8 cellular contexts compared by ENCODE assay signal in the genomic region with DNA sequence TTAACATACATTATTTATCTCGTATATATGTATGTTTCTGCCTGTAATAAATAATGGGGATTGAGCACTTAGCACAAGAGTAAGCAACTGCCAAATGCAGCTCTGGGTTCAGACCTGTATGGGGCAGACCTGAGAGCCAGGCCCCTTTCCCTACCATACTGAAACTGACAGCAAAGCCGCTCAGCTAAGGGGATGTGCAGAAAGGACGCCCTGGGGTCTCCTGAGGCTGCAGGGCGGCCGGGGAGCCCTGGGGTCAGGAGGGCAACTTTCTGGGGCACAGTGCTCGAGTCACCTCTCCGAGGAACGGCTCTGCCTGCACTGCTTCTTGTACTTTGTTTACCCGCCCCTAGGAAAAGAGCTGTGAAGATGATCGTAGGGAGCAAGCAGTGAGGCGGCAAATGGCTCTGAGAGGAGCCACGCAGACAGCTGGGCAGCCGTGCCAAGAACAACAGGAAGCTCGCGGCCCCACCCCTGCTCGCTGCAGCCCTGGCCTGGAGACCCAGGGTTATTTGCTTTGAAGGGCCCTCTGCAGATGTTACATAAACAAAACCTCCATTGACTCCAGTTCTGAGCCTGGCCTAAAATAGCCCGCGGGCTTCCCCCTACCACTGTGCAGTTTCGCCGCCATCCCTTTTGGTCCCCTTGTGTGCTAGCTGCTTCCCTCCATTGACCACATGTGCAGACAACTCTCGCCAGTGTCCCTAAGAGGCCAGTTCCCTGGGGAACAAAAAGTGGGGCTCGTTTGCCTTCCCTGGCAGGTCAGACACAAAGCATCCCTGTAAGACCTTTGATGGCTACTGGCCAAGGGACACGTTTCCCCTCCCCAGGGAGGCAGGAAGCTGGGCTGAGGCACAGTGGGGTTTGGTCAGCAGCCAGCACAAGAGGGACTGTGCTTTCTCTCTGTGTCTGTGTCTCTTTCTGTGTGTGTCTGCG.
DNase-seq lines count a peak whose midpoint lies in the region; ATAC-seq lines count a peak whose summit lies in the region.

No MANE protein-coding gene starts in this region.

- in situ Hi-C loops in G401 (cut with HindIII; ENCODE audit: low sequenced_read_pairs) = no loop called here

- peaks cover 38% of the 10 kb centered on the region for H3K27me3 Mint-ChIP-seq in central memory CD8-positive, alpha-beta T cell
- H3K27me3 Mint-ChIP-seq in stimulated activated naive B cell treated with anti-CD40 and anti-IgM and Interleukin-4, amounts not matched to agents 10 μg/mL and 1 μg/mL and 100 μg/mL, for 72 hours = no peaks in the 10 kb centered on the region

- intact Hi-C loops in left colon (cut with DNase I, micrococcal nuclease) = no loop called here

- peak overlapping the region; percentile 84 for H3K27ac Mint-ChIP-seq in central memory CD8-positive, alpha-beta T cell (ENCODE audit: low read depth)
- peak overlapping the region; percentile 93 for H3K27ac Mint-ChIP-seq in stimulated activated naive B cell treated with anti-CD40 and anti-IgM and Interleukin-4, amounts not matched to agents 10 μg/mL and 1 μg/mL and 100 μg/mL, for 72 hours

- no peaks in the 10 kb centered on the region for H3K9me3 Mint-ChIP-seq in central memory CD8-positive, alpha-beta T cell
- peaks cover 10 to 13% of the 10 kb centered on the region in 2 donors for H3K9me3 Mint-ChIP-seq in stimulated activated naive B cell treated with anti-CD40 and anti-IgM and Interleukin-4, amounts not matched to agents 10 μg/mL and 1 μg/mL and 100 μg/mL, for 72 hours

- ATAC-seq in GM21423 (IDR thresholded peaks at IDR 0.05; ENCODE audit: unreplicated experiment) = peak; percentile 81
- peak; percentile 36 for ATAC-seq in central memory CD8-positive, alpha-beta T cell (replicated peaks; ENCODE audit: extremely low read depth, poor library complexity, severe bottlenecking)
- peak; percentile 97 for ATAC-seq in left colon
- peak; percentile 66 to 73 for ATAC-seq in stimulated activated naive B cell treated with anti-CD40 and anti-IgM and Interleukin-4, amounts not matched to agents 10 μg/mL and 1 μg/mL and 100 μg/mL, for 72 hours (replicated peaks)

- H3K36me3 Mint-ChIP-seq in central memory CD8-positive, alpha-beta T cell (ENCODE audit: insufficient read depth) = no peaks in the 10 kb centered on the region
- peaks cover 0 to 10% of the 10 kb centered on the region in 2 donors for H3K36me3 Mint-ChIP-seq in stimulated activated naive B cell treated with anti-CD40 and anti-IgM and Interleukin-4, amounts not matched to agents 10 μg/mL and 1 μg/mL and 100 μg/mL, for 72 hours

- peak; percentile 24 for DNase-seq in G401 (ENCODE audit: low spot score)
- peak; percentile 36 for DNase-seq in HK-2 (ENCODE audit: unreplicated experiment)
- DNase-seq in NOMO-1 treated with dmso at 0.1 percent for 144 hours (lab: John Stamatoyannopoulos, UW; ENCODE audit: unreplicated experiment) = peak; percentile 31
- no peak for DNase-seq in central memory CD8-positive, alpha-beta T cell (ENCODE audit: low spot score in 2 of 2)
- peak; percentile 71 to 83 for DNase-seq in left colon
- DNase-seq in stimulated activated naive B cell treated with anti-CD40 and anti-IgM and Interleukin-4, amounts not matched to agents 10 μg/mL and 1 μg/mL and 100 μg/mL, for 72 hours = peak; percentile 16
- no peak for DNase-seq in OCI-M1 (lab: John Stamatoyannopoulos, UW)

- H3K4me1 Mint-ChIP-seq in central memory CD8-positive, alpha-beta T cell = peaks cover 6% of the 10 kb centered on the region
- peaks cover 35 to 54% of the 10 kb centered on the region in 2 donors for H3K4me1 Mint-ChIP-seq in stimulated activated naive B cell treated with anti-CD40 and anti-IgM and Interleukin-4, amounts not matched to agents 10 μg/mL and 1 μg/mL and 100 μg/mL, for 72 hours

- H3K4me3 Mint-ChIP-seq in central memory CD8-positive, alpha-beta T cell = peak overlapping the region; percentile 40
- H3K4me3 Mint-ChIP-seq in stimulated activated naive B cell treated with anti-CD40 and anti-IgM and Interleukin-4, amounts not matched to agents 10 μg/mL and 1 μg/mL and 100 μg/mL, for 72 hours = peak overlapping the region; percentile 76 to 85

Comparison
In these comparisons a context has a peak if more than half of its experiments do, and no peak if none do; other contexts are left out.
1. DNase-seq: peak in G401 (single experiment), HK-2 (single experiment), NOMO-1 treated with dmso at 0.1 percent for 144 hours (single experiment), left colon (2 of 2) and stimulated activated naive B cell treated with anti-CD40 and anti-IgM and Interleukin-4, amounts not matched to agents 10 μg/mL and 1 μg/mL and 100 μg/mL, for 72 hours (single experiment); none in central memory CD8-positive, alpha-beta T cell (0 of 2) and OCI-M1 (single experiment).
2. ATAC-seq: peak in every context shown above with its lines; median percentile 97 in left colon; 81 in GM21423; 70 in stimulated activated naive B cell treated with anti-CD40 and anti-IgM and Interleukin-4, amounts not matched to agents 10 μg/mL and 1 μg/mL and 100 μg/mL, for 72 hours; 36 in central memory CD8-positive, alpha-beta T cell.